In the genomic region with DNA sequence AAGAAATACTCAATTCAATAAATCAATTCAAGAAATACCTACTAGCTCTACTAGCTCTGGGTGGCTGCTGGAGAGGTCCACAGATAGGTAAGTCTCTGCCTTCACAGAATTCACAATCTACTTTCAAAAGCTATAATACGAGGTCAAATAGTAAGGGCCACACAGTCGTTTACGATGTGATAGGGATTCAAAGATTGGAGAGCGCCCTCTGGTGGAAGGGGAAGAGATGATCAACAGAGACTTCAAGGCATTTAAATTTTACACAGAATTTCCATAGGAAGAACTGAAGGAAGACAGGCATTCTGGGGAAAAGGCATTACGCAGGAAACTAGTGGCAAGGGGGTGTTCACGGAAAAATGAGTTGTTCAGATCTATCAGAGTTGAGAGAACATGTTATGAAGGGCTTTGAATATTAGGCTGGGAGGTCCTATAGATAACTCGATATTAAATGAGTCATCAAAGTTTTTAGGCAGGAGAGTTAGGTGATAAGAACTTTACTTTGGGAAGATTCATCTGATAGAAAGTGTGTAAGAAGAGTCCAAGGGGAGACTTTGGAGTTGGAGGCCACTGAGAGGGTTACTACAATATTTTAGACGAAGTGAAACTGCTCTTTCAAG, we compare ENCODE assay signal across 8 cellular contexts.
DNase-seq lines count a peak whose midpoint lies in the region; ATAC-seq and TF ChIP-seq lines count a peak whose summit lies in the region.

No MANE protein-coding gene starts in this region.

- peak; percentile 71 for TF ChIP-seq CTCF in hepatocyte (IDR thresholded peaks at IDR 0.05; ENCODE audit: poor library complexity)

- no peak overlapping the region for H3K4me3 ChIP-seq in hepatocyte

- no peaks in the 10 kb centered on the region for H3K4me1 ChIP-seq in hepatocyte (ENCODE audit: insufficient read depth)

- peak; percentile 19 for DNase-seq in GDM1 (lab: John Stamatoyannopoulos, UW)
- DNase-seq in NCI-H1092 (lab: John Stamatoyannopoulos, UW): peak; percentile 2
- DNase-seq in SW480 (ENCODE audit: low spot score): peak; percentile 66
- DNase-seq in activated naive CD8-positive, alpha-beta T cell treated with anti-CD3 and anti-CD28 coated beads, Interleukin-2, amount 50 U/mL, for 24 hours: peak; percentile 73
- peak; percentile 77 for DNase-seq in hepatocyte (ENCODE audit: low spot score)
- DNase-seq in stimulated activated CD4-positive, alpha-beta T cell treated with anti-CD3 and anti-CD28 coated beads, Interleukin-12 subunit alpha, Interleukin-12 subunit beta, amount 100 ng/mL, for 48 hours (ENCODE audit: low read depth in 2 of 3, low spot score in 1 of 3): peak; percentile 13 to 76 (median 54)
- no peak for DNase-seq in cortex of kidney (lab: John Stamatoyannopoulos, UW)
- DNase-seq in retina: no peak

- WGBS in hepatocyte (ENCODE audit: low lambda C conversion rate, missing lambda C conversion rate): 35% methylated on average over 8 of the region's 8 CpGs

- no peaks in the 10 kb centered on the region for H3K36me3 Mint-ChIP-seq in activated naive CD8-positive, alpha-beta T cell treated with anti-CD3 and anti-CD28 coated beads, Interleukin-2, amount 50 U/mL, for 24 hours (ENCODE audit: low read depth)

- peak overlapping the region; percentile 16 for H3K27ac Mint-ChIP-seq in activated naive CD8-positive, alpha-beta T cell treated with anti-CD3 and anti-CD28 coated beads, Interleukin-2, amount 50 U/mL, for 24 hours

- no peaks in the 10 kb centered on the region for H3K9me3 Mint-ChIP-seq in activated naive CD8-positive, alpha-beta T cell treated with anti-CD3 and anti-CD28 coated beads, Interleukin-2, amount 50 U/mL, for 24 hours

- no peaks in the 10 kb centered on the region for H3K9me3 ChIP-seq in hepatocyte (ENCODE audit: low read depth)

- H3K4me3 Mint-ChIP-seq in activated naive CD8-positive, alpha-beta T cell treated with anti-CD3 and anti-CD28 coated beads, Interleukin-2, amount 50 U/mL, for 24 hours: no peak overlapping the region

- no peaks in the 10 kb centered on the region for H3K9me2 ChIP-seq in hepatocyte (replicated peaks; ENCODE audit: insufficient read depth)

- peaks cover 16% of the 10 kb centered on the region for H3K4me1 Mint-ChIP-seq in activated naive CD8-positive, alpha-beta T cell treated with anti-CD3 and anti-CD28 coated beads, Interleukin-2, amount 50 U/mL, for 24 hours

- H3K79me2 ChIP-seq in hepatocyte: no peaks in the 10 kb centered on the region

- H3K27ac ChIP-seq in hepatocyte: no peak overlapping the region

- no peak overlapping the region for H2AFZ ChIP-seq in hepatocyte

- no peak overlapping the region for H3K4me2 ChIP-seq in hepatocyte

- H4K20me1 ChIP-seq in hepatocyte (ENCODE audit: insufficient read depth, poor library complexity, severe bottlenecking): no peaks in the 10 kb centered on the region

- H3K27me3 Mint-ChIP-seq in activated naive CD8-positive, alpha-beta T cell treated with anti-CD3 and anti-CD28 coated beads, Interleukin-2, amount 50 U/mL, for 24 hours: peaks cover 18% of the 10 kb centered on the region

- peak; percentile 64 for ATAC-seq in activated naive CD8-positive, alpha-beta T cell treated with anti-CD3 and anti-CD28 coated beads, Interleukin-2, amount 50 U/mL, for 24 hours

- no peaks in the 10 kb centered on the region for H3K27me3 ChIP-seq in hepatocyte

- no peaks in the 10 kb centered on the region for H3K36me3 ChIP-seq in hepatocyte (replicated peaks; ENCODE audit: insufficient read depth, low read depth)

Comparison
In these comparisons a context has a peak if more than half of its experiments do, and no peak if none do; other contexts are left out.
1. DNase-seq: peak in GDM1 (single experiment), NCI-H1092 (single experiment), SW480 (single experiment), activated naive CD8-positive, alpha-beta T cell treated with anti-CD3 and anti-CD28 coated beads, Interleukin-2, amount 50 U/mL, for 24 hours (single experiment), hepatocyte (single experiment) and stimulated activated CD4-positive, alpha-beta T cell treated with anti-CD3 and anti-CD28 coated beads, Interleukin-12 subunit alpha, Interleukin-12 subunit beta, amount 100 ng/mL, for 48 hours (3 of 3); none in cortex of kidney (single experiment) and retina (single experiment).